8 cellular contexts compared by ENCODE assay signal in the genomic region with DNA sequence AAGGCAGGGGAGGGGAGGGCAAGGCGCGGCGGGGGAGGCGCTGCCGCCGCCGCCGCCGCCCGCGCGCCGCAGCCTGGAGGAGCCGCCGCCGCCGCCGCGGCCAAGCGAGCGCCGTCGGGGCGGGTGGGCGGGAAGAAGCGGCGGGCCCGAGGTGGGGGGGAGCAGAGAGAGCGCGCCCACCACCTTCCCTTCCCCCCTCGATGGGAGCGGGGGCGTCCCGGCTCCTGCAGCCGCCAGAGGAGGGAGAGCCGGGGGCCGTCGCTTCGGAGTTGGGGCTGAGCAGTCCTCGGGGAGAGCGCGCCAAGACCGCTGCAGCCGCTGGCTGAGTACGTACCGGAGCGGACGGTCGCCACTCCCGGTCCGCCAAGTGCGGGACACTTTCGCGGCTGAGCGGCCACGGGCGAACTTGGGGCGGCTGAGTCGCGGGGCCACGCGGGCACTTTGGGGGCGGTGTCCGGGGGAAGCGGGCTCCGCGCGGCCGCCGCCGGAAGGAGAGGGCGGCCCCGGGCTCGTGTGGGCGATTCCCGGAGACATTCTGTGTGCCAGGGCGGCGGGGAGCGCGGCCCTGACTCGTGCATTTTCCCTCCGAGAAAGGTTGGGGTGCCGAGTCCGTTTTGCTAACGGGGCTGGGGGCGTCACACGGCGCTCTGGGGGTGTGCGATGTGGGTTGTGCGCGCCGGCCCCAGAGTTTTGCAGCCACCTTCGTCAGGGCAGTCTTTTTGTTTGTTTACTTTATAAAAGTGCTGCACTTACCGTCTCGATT. TPM values are rescaled to one million over a fixed set of nuclear protein-coding genes. Genes with fewer than 3 reads are reported as not detected.
DNase-seq lines count a peak whose midpoint lies in the region; ATAC-seq and FAIRE-seq lines count a peak whose summit lies in the region.

A gene with protein sequence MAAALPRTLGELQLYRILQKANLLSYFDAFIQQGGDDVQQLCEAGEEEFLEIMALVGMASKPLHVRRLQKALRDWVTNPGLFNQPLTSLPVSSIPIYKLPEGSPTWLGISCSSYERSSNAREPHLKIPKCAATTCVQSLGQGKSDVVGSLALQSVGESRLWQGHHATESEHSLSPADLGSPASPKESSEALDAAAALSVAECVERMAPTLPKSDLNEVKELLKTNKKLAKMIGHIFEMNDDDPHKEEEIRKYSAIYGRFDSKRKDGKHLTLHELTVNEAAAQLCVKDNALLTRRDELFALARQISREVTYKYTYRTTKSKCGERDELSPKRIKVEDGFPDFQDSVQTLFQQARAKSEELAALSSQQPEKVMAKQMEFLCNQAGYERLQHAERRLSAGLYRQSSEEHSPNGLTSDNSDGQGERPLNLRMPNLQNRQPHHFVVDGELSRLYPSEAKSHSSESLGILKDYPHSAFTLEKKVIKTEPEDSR (plus strand): TSS at position 49 of the 763 bp plus-strand sequence. CDS start 10,094 bp downstream, outside the sequence.

- H3K4me1 ChIP-seq in HUES6 (ENCODE audit: control insufficient read depth, insufficient read depth, low read length) (peaks cover 8% of the 10 kb centered on the region), iPS-18a (ENCODE audit: control insufficient read depth, low read depth, low read length) (peaks cover 8% of the 10 kb centered on the region), small intestine (ENCODE audit: control insufficient read depth in 2 of 2, insufficient read depth in 1 of 2, low read depth in 1 of 2, low read length in 1 of 2) (peaks cover 0 to 4% of the 10 kb centered on the region in 2 donors)

- H3K27ac Mint-ChIP-seq in T-helper 2 cell treated with Interferon-gamma antibody and Interleukin-4, amounts not matched to agents 5 μg/mL and 100 μg/mL, for 36 hours, result peak within 1 kb of the TSS; percentile 82

- H3K27ac ChIP-seq in HUES6 (ENCODE audit: low read depth, low read length) (no peak within 1 kb of the TSS), iPS-18a (ENCODE audit: low read length) (no peak within 1 kb of the TSS), small intestine (ENCODE audit: low read depth in 1 of 2, low read length in 1 of 2) (peak within 1 kb of the TSS; percentile 94 to 95)

- no peak for FAIRE-seq in small intestine (lab: Jason Lieb, UNC)

- whole genome bisulfite sequencing in small intestine, 3 donors, result 0 to 1% (median 0%) methylated on average over 49 to 93 of the region's 95 CpGs

- in situ Hi-C loops in Caki2 (cut with HindIII; ENCODE audit: low pct_unique_long_range_greater_than_20kb, low sequenced_read_pairs), result no loop called here

- DNase-seq in Caki2 (ENCODE audit: low read depth), result peak; percentile 56
- peak; percentile 70 for DNase-seq in T-helper 2 cell treated with Interferon-gamma antibody and Interleukin-4, amounts not matched to agents 5 μg/mL and 100 μg/mL, for 36 hours (ENCODE audit: low spot score)
- peak; percentile 71 for DNase-seq in astrocyte of the hippocampus (ENCODE audit: low read depth, low spot score)
- DNase-seq in small intestine, result no peak
- DNase-seq in NCI-H1930 (lab: John Stamatoyannopoulos, UW), result no peak

- no peaks in the 10 kb centered on the region for H3K27me3 Mint-ChIP-seq in T-helper 2 cell treated with Interferon-gamma antibody and Interleukin-4, amounts not matched to agents 5 μg/mL and 100 μg/mL, for 36 hours (ENCODE audit: low read depth)

- peak within 1 kb of the TSS; percentile 92 for H3K4me3 Mint-ChIP-seq in T-helper 2 cell treated with Interferon-gamma antibody and Interleukin-4, amounts not matched to agents 5 μg/mL and 100 μg/mL, for 36 hours

- peak within 1 kb of the TSS; percentile 87 for H3K9ac ChIP-seq in HUES6 (ENCODE audit: low read length)
- H3K9ac ChIP-seq in iPS-18a (ENCODE audit: low read length), result peak within 1 kb of the TSS; percentile 74

- peaks cover 26% of the 10 kb centered on the region for H3K4me1 Mint-ChIP-seq in T-helper 2 cell treated with Interferon-gamma antibody and Interleukin-4, amounts not matched to agents 5 μg/mL and 100 μg/mL, for 36 hours (ENCODE audit: low read depth)

- H3K36me3 ChIP-seq in HUES6 (ENCODE audit: control insufficient read depth, insufficient read depth, low read length) (no peaks in the 10 kb centered on the region), iPS-18a (ENCODE audit: control insufficient read depth, low read depth, low read length) (no peaks in the 10 kb centered on the region), small intestine (ENCODE audit: control insufficient read depth in 2 of 2, insufficient read depth in 2 of 2, low read length in 2 of 2) (no peaks in the 10 kb centered on the region)

- no peaks in the 10 kb centered on the region for H3K9me3 ChIP-seq in HUES6 (ENCODE audit: control insufficient read depth, insufficient read depth, low read depth, low read length)
- H3K9me3 ChIP-seq in iPS-18a (ENCODE audit: control insufficient read depth, low read depth, low read length), result no peaks in the 10 kb centered on the region
- H3K9me3 ChIP-seq in small intestine (ENCODE audit: control insufficient read depth, low read depth), result no peaks in the 10 kb centered on the region

- peak; percentile 41 for ATAC-seq in GM21360 (IDR thresholded peaks at IDR 0.05; ENCODE audit: unreplicated experiment)

- no peaks in the 10 kb centered on the region for H3K36me3 Mint-ChIP-seq in T-helper 2 cell treated with Interferon-gamma antibody and Interleukin-4, amounts not matched to agents 5 μg/mL and 100 μg/mL, for 36 hours (ENCODE audit: low read depth)

- H3K27me3 ChIP-seq in HUES6 (ENCODE audit: control insufficient read depth, insufficient read depth, low read length) (peaks cover 34% of the 10 kb centered on the region), iPS-18a (ENCODE audit: control insufficient read depth, insufficient read depth, low read length) (peaks cover 37% of the 10 kb centered on the region), small intestine (ENCODE audit: control insufficient read depth in 2 of 2, insufficient read depth in 2 of 2, low read length in 2 of 2) (no peaks in the 10 kb centered on the region)

- H3K9me3 Mint-ChIP-seq in T-helper 2 cell treated with Interferon-gamma antibody and Interleukin-4, amounts not matched to agents 5 μg/mL and 100 μg/mL, for 36 hours, result no peaks in the 10 kb centered on the region

- peak within 1 kb of the TSS; percentile 95 for H3K4me3 ChIP-seq in HUES6 (ENCODE audit: low read depth, low read length)
- peak within 1 kb of the TSS; percentile 98 for H3K4me3 ChIP-seq in iPS-18a (ENCODE audit: low read length)
- H3K4me3 ChIP-seq in small intestine (ENCODE audit: low read depth in 1 of 2, low read length in 2 of 2), result peak within 1 kb of the TSS; percentile 84 to 97

RNA-seq across cellular contexts. Expression of the gene that starts here (rescaled TPM):
- total RNA-seq in Caki2 (2014; rRNA removed; shearing (Covaris generic); ENCODE audit: low replicate concordance), result 92.4 and 93.1 TPM in 2 replicates
- 10 to 100 TPM in 2 of 3 donors, 1 to 10 TPM in 1; 5.1 to 12.9 (median 10.3) TPM for polyA plus RNA-seq in small intestine

Comparison
In these comparisons a context has a peak if more than half of its experiments do, and no peak if none do; other contexts are left out.
1. DNase-seq: peak in Caki2 (single experiment), T-helper 2 cell treated with Interferon-gamma antibody and Interleukin-4, amounts not matched to agents 5 μg/mL and 100 μg/mL, for 36 hours (single experiment) and astrocyte of the hippocampus (single experiment); none in small intestine (single experiment) and NCI-H1930 (0 of 2).
2. H3K27ac ChIP-seq: peak in small intestine (2 of 2); none in HUES6 (single experiment) and iPS-18a (single experiment).
3. Peak in every context shown above with its lines, with median percentiles within 50 percentile points of each other: H3K4me3 ChIP-seq.